ENCODE assay signal across 1 cellular context in the genomic region with DNA sequence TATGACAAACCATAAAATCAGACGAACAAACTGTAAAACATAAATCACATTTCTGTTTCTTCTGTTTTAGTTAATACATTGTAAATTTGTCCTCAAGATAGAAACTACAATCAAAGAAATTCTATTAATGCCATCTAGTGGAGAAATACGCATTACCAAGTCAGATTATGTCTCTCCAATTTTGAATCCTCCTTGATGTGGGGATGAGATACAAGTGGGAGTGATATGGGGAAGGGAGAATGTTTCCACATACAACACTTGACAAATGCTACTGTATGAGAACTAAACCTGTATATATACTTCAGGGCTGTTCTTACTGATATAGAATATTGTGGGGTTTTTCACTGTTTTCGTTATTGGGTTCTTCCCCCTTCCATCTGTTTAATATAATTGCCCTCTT.
TF ChIP-seq lines count a peak whose summit lies in the region.

No MANE protein-coding gene starts in this region.

TF ChIP-seq in HCT116, 20 proteins besides CTCF, POLR2A, EP300 and RAD21 (continued from another document):
- TF ChIP-seq, protein P1, sequence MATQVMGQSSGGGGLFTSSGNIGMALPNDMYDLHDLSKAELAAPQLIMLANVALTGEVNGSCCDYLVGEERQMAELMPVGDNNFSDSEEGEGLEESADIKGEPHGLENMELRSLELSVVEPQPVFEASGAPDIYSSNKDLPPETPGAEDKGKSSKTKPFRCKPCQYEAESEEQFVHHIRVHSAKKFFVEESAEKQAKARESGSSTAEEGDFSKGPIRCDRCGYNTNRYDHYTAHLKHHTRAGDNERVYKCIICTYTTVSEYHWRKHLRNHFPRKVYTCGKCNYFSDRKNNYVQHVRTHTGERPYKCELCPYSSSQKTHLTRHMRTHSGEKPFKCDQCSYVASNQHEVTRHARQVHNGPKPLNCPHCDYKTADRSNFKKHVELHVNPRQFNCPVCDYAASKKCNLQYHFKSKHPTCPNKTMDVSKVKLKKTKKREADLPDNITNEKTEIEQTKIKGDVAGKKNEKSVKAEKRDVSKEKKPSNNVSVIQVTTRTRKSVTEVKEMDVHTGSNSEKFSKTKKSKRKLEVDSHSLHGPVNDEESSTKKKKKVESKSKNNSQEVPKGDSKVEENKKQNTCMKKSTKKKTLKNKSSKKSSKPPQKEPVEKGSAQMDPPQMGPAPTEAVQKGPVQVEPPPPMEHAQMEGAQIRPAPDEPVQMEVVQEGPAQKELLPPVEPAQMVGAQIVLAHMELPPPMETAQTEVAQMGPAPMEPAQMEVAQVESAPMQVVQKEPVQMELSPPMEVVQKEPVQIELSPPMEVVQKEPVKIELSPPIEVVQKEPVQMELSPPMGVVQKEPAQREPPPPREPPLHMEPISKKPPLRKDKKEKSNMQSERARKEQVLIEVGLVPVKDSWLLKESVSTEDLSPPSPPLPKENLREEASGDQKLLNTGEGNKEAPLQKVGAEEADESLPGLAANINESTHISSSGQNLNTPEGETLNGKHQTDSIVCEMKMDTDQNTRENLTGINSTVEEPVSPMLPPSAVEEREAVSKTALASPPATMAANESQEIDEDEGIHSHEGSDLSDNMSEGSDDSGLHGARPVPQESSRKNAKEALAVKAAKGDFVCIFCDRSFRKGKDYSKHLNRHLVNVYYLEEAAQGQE (IDR thresholded peaks at IDR 0.05; ENCODE audit: low read depth) = no peak
- TF ChIP-seq CBX3 (IDR thresholded peaks at IDR 0.05; ENCODE audit: low read depth) (no peak), FOSL1 (IDR thresholded peaks at IDR 0.05; ENCODE audit: low read depth) (no peak), POLR2AphosphoS5 (IDR thresholded peaks at IDR 0.05; ENCODE audit: low read depth, low read length) (no peak), EGR1 (IDR thresholded peaks at IDR 0.05; ENCODE audit: low read depth) (no peak), TCF7L2 (IDR thresholded peaks at IDR 0.05; ENCODE audit: borderline replicate concordance, extremely low read depth, insufficient read depth, insufficient read length) (no peak), ELF1 (IDR thresholded peaks at IDR 0.05; ENCODE audit: borderline replicate concordance, low read depth) (no peak), ZFX (IDR thresholded peaks at IDR 0.05) (no peak)
- TF ChIP-seq, protein P2, sequence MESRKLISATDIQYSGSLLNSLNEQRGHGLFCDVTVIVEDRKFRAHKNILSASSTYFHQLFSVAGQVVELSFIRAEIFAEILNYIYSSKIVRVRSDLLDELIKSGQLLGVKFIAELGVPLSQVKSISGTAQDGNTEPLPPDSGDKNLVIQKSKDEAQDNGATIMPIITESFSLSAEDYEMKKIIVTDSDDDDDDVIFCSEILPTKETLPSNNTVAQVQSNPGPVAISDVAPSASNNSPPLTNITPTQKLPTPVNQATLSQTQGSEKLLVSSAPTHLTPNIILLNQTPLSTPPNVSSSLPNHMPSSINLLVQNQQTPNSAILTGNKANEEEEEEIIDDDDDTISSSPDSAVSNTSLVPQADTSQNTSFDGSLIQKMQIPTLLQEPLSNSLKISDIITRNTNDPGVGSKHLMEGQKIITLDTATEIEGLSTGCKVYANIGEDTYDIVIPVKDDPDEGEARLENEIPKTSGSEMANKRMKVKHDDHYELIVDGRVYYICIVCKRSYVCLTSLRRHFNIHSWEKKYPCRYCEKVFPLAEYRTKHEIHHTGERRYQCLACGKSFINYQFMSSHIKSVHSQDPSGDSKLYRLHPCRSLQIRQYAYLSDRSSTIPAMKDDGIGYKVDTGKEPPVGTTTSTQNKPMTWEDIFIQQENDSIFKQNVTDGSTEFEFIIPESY (IDR thresholded peaks at IDR 0.05; ENCODE audit: extremely low read depth, insufficient replicate concordance, low read length) = no peak
